In genomic region chr1:235996048-235996785, GRCh38 we compare ENCODE assay signal across 14 cellular contexts.
DNase-seq lines count a peak whose midpoint lies in the region; ATAC-seq and TF ChIP-seq lines count a peak whose summit lies in the region.
"Had no signal": no experiment of that assay in that cellular context is flagged by ENCODE, and none has a peak within 500 bp of the region (broad histone marks: within the 10 kb centered on the region; RNA-seq: fewer than 3 reads in every experiment).

No MANE protein-coding gene starts in this region.

- POLR2A ChIA-PET in PC-9 (lab: Charles Lee; ENCODE audit: unreplicated experiment): no interaction called here

- no peaks in the 10 kb centered on the region for H4K20me1 ChIP-seq in PC-9 (ENCODE audit: insufficient read depth)
- H4K20me1 ChIP-seq: BLaER1 treated with 17β-estradiol and CSF1 and Interleukin-3, amounts not matched to agents 10 nM and 100 nM had no signal

- no peaks in the 10 kb centered on the region for H3K36me3 ChIP-seq in PC-9 (ENCODE audit: low read depth)
- H3K36me3 ChIP-seq: BLaER1 treated with 17β-estradiol and CSF1 and Interleukin-3, amounts not matched to agents 10 nM and 100 nM had no signal

- H2AFZ ChIP-seq in PC-9: no peak overlapping the region

- H3K27me3 ChIP-seq in PC-9 (ENCODE audit: insufficient read depth, low read depth): no peaks in the 10 kb centered on the region
- H3K27me3 ChIP-seq: BLaER1 treated with 17β-estradiol and CSF1 and Interleukin-3, amounts not matched to agents 10 nM and 100 nM had no signal

- peaks cover 20% of the 10 kb centered on the region for H3K4me1 ChIP-seq in PC-9 (replicated peaks; ENCODE audit: insufficient read depth)

- H3F3A ChIP-seq in PC-9 (ENCODE audit: insufficient read depth, low read depth): peaks cover 13% of the 10 kb centered on the region; the same call in 1 of the 2 replicates

- no peak overlapping the region for H3K4me2 ChIP-seq in PC-9

- CTCF ChIA-PET in PC-9 (lab: Charles Lee): no interaction called here

- DNase-seq in left ventricle myocardium superior (no peak), Right ventricle myocardium superior (no peak), NCI-H345 (lab: John Stamatoyannopoulos, UW) (peak; percentile 80), KG1 (lab: John Stamatoyannopoulos, UW) (no peak), HUDEP-2 (lab: John Stamatoyannopoulos, UW; ENCODE audit: unreplicated experiment in 76 of 76) (no peak), PC-9 (no peak)
- DNase-seq: hippocampal formation; posterior cingulate gyrus; stimulated activated CD4-positive, alpha-beta T cell treated with anti-CD3 and anti-CD28 coated beads, Interleukin-1b, Interleukin-23, amount 100 ng/mL, for 48 hours; stimulated activated naive CD4-positive, alpha-beta T cell had no signal

- ATAC-seq in left ventricle myocardium superior (peak; percentile 20), Right ventricle myocardium superior (ENCODE audit: poor library complexity) (no peak), HG02852 (IDR thresholded peaks at IDR 0.05; ENCODE audit: unreplicated experiment) (peak; percentile 36), GM21381 (IDR thresholded peaks at IDR 0.05; ENCODE audit: unreplicated experiment) (no peak)
- ATAC-seq: activated T-helper 17 cell treated with anti-CD3 and anti-CD28 coated beads, Interleukin-2, amount 50 U/mL, for 72 hours had no signal

- intact Hi-C loops in left ventricle myocardium superior (cut with micrococcal nuclease): no loop called here
- intact Hi-C loops in Right ventricle myocardium superior (cut with DNase I): no loop called here
- intact Hi-C loops in PC-9 (cut with micrococcal nuclease; ENCODE audit: unreplicated experiment): no loop called here

- no peak for TF ChIP-seq CTCF in PC-9 (conservative IDR thresholded peaks at IDR 0.05)

- H3K9me2 ChIP-seq in PC-9 (ENCODE audit: insufficient read depth): no peaks in the 10 kb centered on the region

- no peaks in the 10 kb centered on the region for H3K9me3 ChIP-seq in PC-9 (ENCODE audit: insufficient read depth, low read depth)

- no peak overlapping the region for H3K4me3 ChIP-seq in PC-9
- H3K4me3 ChIP-seq: BLaER1 treated with 17β-estradiol and CSF1 and Interleukin-3, amounts not matched to agents 10 nM and 100 nM had no signal

- BruUV-seq in PC-9 (replicated peaks; lab: Mats Ljungman, UMichigan): no TSS peak

- H3K79me2 ChIP-seq in PC-9 (ENCODE audit: low read depth): no peaks in the 10 kb centered on the region

- no peak overlapping the region for H3K27ac ChIP-seq in PC-9

Comparison
In these comparisons a context has a peak if more than half of its experiments do, and no peak if none do; other contexts are left out.
1. ATAC-seq: peak in left ventricle myocardium superior (single experiment) and HG02852 (single experiment); none in Right ventricle myocardium superior (single experiment) and GM21381 (single experiment).